Comparison of ENCODE assay signal across 14 cellular contexts in the genomic region with DNA sequence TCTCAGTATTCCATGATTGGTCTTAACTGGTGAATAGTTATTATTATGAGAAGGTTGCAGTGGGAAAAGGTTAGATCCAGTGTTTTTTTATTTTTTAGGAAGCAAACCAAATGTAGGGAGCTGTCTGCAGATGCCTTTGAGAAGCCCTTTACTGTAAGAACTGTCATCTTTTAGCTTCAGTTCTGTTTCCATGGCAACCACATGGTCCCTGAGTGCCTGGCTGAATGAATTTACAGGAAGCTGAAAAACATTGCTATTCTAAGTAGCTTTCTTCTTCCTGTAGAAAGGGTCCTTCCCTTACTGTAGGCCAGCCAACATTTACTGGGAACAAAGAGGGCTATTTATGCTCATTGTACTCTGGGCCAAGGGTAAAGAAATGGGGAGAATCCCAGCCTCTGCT.
DNase-seq lines count a peak whose midpoint lies in the region; ATAC-seq and TF ChIP-seq lines count a peak whose summit lies in the region.
"Had no signal": no experiment of that assay in that cellular context is flagged by ENCODE, and none has a peak within 500 bp of the region (broad histone marks: within the 10 kb centered on the region; RNA-seq: fewer than 3 reads in every experiment).

No MANE protein-coding gene starts in this region.

- H3K4me3 Mint-ChIP-seq in HFFc6 = no peak overlapping the region
- H3K4me3 Mint-ChIP-seq in activated naive CD8-positive, alpha-beta T cell treated with anti-CD3 and anti-CD28 coated beads, Interleukin-2, amount 50 U/mL, for 24 hours = no peak overlapping the region
- H3K4me3 Mint-ChIP-seq: nephron progenitor cell had no signal

- peaks cover 9% of the 10 kb centered on the region; the same call in 1 of the 2 replicates for H3K9me3 Mint-ChIP-seq in HFFc6
- H3K9me3 Mint-ChIP-seq in activated naive CD8-positive, alpha-beta T cell treated with anti-CD3 and anti-CD28 coated beads, Interleukin-2, amount 50 U/mL, for 24 hours = no peaks in the 10 kb centered on the region
- H3K9me3 Mint-ChIP-seq: nephron progenitor cell had no signal

- H3K36me3 Mint-ChIP-seq in HFFc6 (ENCODE audit: low read depth) = peaks cover 56% of the 10 kb centered on the region
- H3K36me3 Mint-ChIP-seq in activated naive CD8-positive, alpha-beta T cell treated with anti-CD3 and anti-CD28 coated beads, Interleukin-2, amount 50 U/mL, for 24 hours (ENCODE audit: low read depth) = no peaks in the 10 kb centered on the region

- H3K4me1 Mint-ChIP-seq in HFFc6 (ENCODE audit: low read depth) = peaks cover 71% of the 10 kb centered on the region
- H3K4me1 Mint-ChIP-seq in activated naive CD8-positive, alpha-beta T cell treated with anti-CD3 and anti-CD28 coated beads, Interleukin-2, amount 50 U/mL, for 24 hours = no peaks in the 10 kb centered on the region

- H3K27ac Mint-ChIP-seq in HFFc6 = peak overlapping the region; percentile 45
- no peak overlapping the region for H3K27ac Mint-ChIP-seq in activated naive CD8-positive, alpha-beta T cell treated with anti-CD3 and anti-CD28 coated beads, Interleukin-2, amount 50 U/mL, for 24 hours
- H3K27ac Mint-ChIP-seq: nephron progenitor cell had no signal

- peak overlapping the region; percentile 77 for H3K27ac ChIP-seq in caudate nucleus (ENCODE audit: low read depth, low read length)
- H3K27ac ChIP-seq: adrenal gland had no signal

- no peak overlapping the region for H3K4me3 ChIP-seq in AG10803 (ENCODE audit: low read length)
- H3K4me3 ChIP-seq: adrenal gland had no signal

- ATAC-seq in activated naive CD8-positive, alpha-beta T cell treated with anti-CD3 and anti-CD28 coated beads, Interleukin-2, amount 50 U/mL, for 24 hours = no peak

- TF ChIP-seq CTCF in AG10803 (conservative IDR thresholded peaks at IDR 0.05; ENCODE audit: low read length) = no peak
- TF ChIP-seq CTCF in HFFc6 (IDR thresholded peaks at IDR 0.05) = no peak

- peak; percentile 49 for DNase-seq in AG10803 (ENCODE audit: low read depth)
- no peak for DNase-seq in HFFc6
- DNase-seq in caudate nucleus (lab: John Stamatoyannopoulos, UW) = peak in 17 of 61 donors; percentile 2 to 69 (median 14)
- peak; percentile 19 for DNase-seq in kidney tubule cell (ENCODE audit: low spot score)
- no peak for DNase-seq in ureter (ENCODE audit: low spot score)
- DNase-seq in activated naive CD8-positive, alpha-beta T cell treated with anti-CD3 and anti-CD28 coated beads, Interleukin-2, amount 50 U/mL, for 24 hours = no peak
- DNase-seq in central memory CD4-positive, alpha-beta T cell = no peak
- DNase-seq in NCI-H2171 (lab: John Stamatoyannopoulos, UW) = no peak
- DNase-seq: islet precursor cell; NCI-H1930; nephron progenitor cell; stimulated activated CD8-positive, alpha-beta memory T cell treated with anti-CD3 and anti-CD28 coated beads, Interleukin-4, amount 100 ng/mL, for 48 hours; T-helper 9 cell had no signal

- H3K27me3 Mint-ChIP-seq in HFFc6 (ENCODE audit: insufficient read depth) = peaks cover 2% of the 10 kb centered on the region
- H3K27me3 Mint-ChIP-seq in activated naive CD8-positive, alpha-beta T cell treated with anti-CD3 and anti-CD28 coated beads, Interleukin-2, amount 50 U/mL, for 24 hours = peaks cover 2% of the 10 kb centered on the region

Comparison
In these comparisons a context has a peak if more than half of its experiments do, and no peak if none do; other contexts are left out.
1. DNase-seq: peak in AG10803 (single experiment) and kidney tubule cell (single experiment); none in HFFc6 (single experiment), ureter (single experiment), activated naive CD8-positive, alpha-beta T cell treated with anti-CD3 and anti-CD28 coated beads, Interleukin-2, amount 50 U/mL, for 24 hours (single experiment), central memory CD4-positive, alpha-beta T cell (single experiment) and NCI-H2171 (single experiment).